Comparison of ENCODE assay signal across 23 cellular contexts in the genomic region with DNA sequence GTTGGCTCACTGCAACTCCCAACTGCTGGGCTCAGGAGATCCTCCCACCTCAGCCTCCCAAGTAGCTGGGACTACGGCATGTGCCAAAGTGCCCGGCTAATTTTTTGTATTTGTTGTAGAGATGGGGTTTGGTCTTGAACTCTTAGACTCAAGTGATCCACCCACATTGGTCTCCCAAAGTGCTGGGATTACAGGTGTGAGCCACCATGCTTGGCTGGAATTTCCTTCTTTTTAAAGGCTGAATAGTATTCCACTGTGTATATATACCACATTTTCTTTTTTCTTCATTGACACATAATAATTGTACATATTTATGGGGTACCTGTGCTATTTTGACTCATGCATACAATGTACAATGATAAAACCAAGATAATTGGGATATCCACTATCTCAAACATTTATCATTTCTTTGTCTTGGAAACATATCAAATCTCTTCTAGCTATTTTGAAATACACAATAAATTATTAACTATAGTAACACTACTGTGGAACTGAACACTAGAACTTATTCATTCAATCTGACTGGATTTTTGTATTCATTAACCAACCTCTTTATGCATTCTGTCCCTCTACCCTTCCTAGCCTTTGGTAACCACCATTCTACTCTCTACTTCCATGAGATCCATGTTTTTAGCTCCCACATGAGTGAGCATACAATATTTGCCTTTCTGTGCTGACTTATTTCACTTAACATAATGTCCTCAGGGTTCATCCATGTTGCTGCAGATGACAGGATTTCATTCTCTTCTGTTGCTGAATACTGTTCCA. TPM values are rescaled to one million over a fixed set of nuclear protein-coding genes. Genes with fewer than 3 reads are reported as not detected.
DNase-seq lines count a peak whose midpoint lies in the region; ATAC-seq, FAIRE-seq and TF ChIP-seq lines count a peak whose summit lies in the region.
"Had no signal": no experiment of that assay in that cellular context is flagged by ENCODE, and none has a peak within 500 bp of the region (broad histone marks: within the 10 kb centered on the region; RNA-seq: fewer than 3 reads in every experiment).

No MANE protein-coding gene starts in this region.

- intact Hi-C loops in HepG2 (cut with micrococcal nuclease; ENCODE audit: unreplicated experiment) = no loop called here
- intact Hi-C loops in body of pancreas (cut with DNase I) = no loop called here

- H3K4me1 ChIP-seq in liver (ENCODE audit: control insufficient read depth in 4 of 4, insufficient read depth in 4 of 4, low read length in 3 of 4) (peaks cover 7 to 36% (median 22%) of the 10 kb centered on the region in 4 donors), HepG2 (ENCODE audit: insufficient read depth, low read length) (peaks cover 7% of the 10 kb centered on the region; the same call in 1 of the 2 replicates), body of pancreas (peaks cover 28% of the 10 kb centered on the region)
- H3K4me1 ChIP-seq: HAP-1 had no signal

- ATAC-seq in HepG2 (no peak), body of pancreas (peak; percentile 78), left lobe of liver (peak; percentile 87)
- ATAC-seq: CD8-positive, alpha-beta T cell had no signal

- POLR2A ChIA-PET in HepG2 (lab: Yijun Ruan, JAX) = interaction anchor here (1.1 kb wide), 1 partner anchor 18 kb away, joined by 3 read pairs; the partner anchor contains the start of gene NRM

- H3K9me3 ChIP-seq in liver (ENCODE audit: control insufficient read depth in 4 of 4, low read length in 3 of 4) (no peaks in the 10 kb centered on the region), HepG2 (ENCODE audit: low read length) (no peaks in the 10 kb centered on the region), body of pancreas (no peaks in the 10 kb centered on the region)
- H3K9me3 ChIP-seq: BLaER1 treated with 17β-estradiol and CSF1 and Interleukin-3, amounts not matched to agents 10 nM and 100 nM; HAP-1 had no signal

- no peaks in the 10 kb centered on the region for H3K79me2 ChIP-seq in HepG2 (ENCODE audit: insufficient read depth, low read length)

- no peak for DNase-seq in HepG2 (ENCODE audit: low spot score)
- no peak for DNase-seq in body of pancreas
- no peak for DNase-seq in left lobe of liver (ENCODE audit: low spot score)
- DNase-seq in renal cortical epithelial cell (ENCODE audit: low read depth) = peak; percentile 97
- no peak for DNase-seq in NCI-H69 (lab: John Stamatoyannopoulos, UW)
- DNase-seq in NCI-H2107 treated with DMSO at 0.1 percent for 48 hours (lab: John Stamatoyannopoulos, UW; ENCODE audit: unreplicated experiment) = no peak
- DNase-seq in SK-N-DZ (ENCODE audit: low spot score) = no peak
- DNase-seq: CD8-positive, alpha-beta T cell; GM23248; NCI-H1105 treated with DMSO at 0.1 percent for 48 hours; NCI-H1694; NCI-H2081 treated with DMSO at 0.1 percent for 48 hours; NCI-H226; NCI-H524; RPMI8226; SHP77 treated with DMSO at 0.1 percent for 48 hours had no signal

- peak overlapping the region; percentile 64 to 67 for H3K27ac ChIP-seq in liver (ENCODE audit: low read depth in 1 of 2, low read length in 2 of 2)
- H3K27ac ChIP-seq in HepG2 (ENCODE audit: extremely low read length, insufficient read depth, low read length) = no peak overlapping the region
- H3K27ac ChIP-seq in body of pancreas = peak overlapping the region in 3 of 4 donors; percentile 17 to 77 (median 52)
- H3K27ac ChIP-seq: BLaER1 treated with 17β-estradiol and CSF1 and Interleukin-3, amounts not matched to agents 10 nM and 100 nM; GM23248 had no signal

- TF ChIP-seq RAD21 in liver (IDR thresholded peaks at IDR 0.05) = peak; percentile 23 to 26
- TF ChIP-seq RAD21 in HepG2 (CRISPR knock-in tag; IDR thresholded peaks at IDR 0.05) = no peak

- no peaks in the 10 kb centered on the region for H4K20me1 ChIP-seq in HepG2 (ENCODE audit: insufficient read depth, low read length)
- H4K20me1 ChIP-seq: BLaER1 treated with 17β-estradiol and CSF1 and Interleukin-3, amounts not matched to agents 10 nM and 100 nM had no signal

- H3K27me3 ChIP-seq in liver (ENCODE audit: control insufficient read depth in 4 of 4, insufficient read depth in 4 of 4, low read length in 3 of 4) (no peaks in the 10 kb centered on the region), HepG2 (ENCODE audit: control insufficient read depth in 1 of 2, insufficient read depth in 2 of 2, low read length in 2 of 2) (no peaks in the 10 kb centered on the region), body of pancreas (no peaks in the 10 kb centered on the region)
- H3K27me3 ChIP-seq: BLaER1 treated with 17β-estradiol and CSF1 and Interleukin-3, amounts not matched to agents 10 nM and 100 nM had no signal

- WGBS in liver = 77% methylated on average over 2 of the region's 2 CpGs
- WGBS in HepG2 (ENCODE audit: low lambda C conversion rate) = 100% methylated on average over 2 of the region's 2 CpGs
- WGBS in body of pancreas, 2 donors = 83 to 93% methylated on average over 2 of the region's 2 CpGs

- H2AFZ ChIP-seq in HepG2 (ENCODE audit: low read length) = no peak overlapping the region
- H2AFZ ChIP-seq: GM23248 had no signal

- in situ Hi-C loops in HepG2 (cut with HindIII; ENCODE audit: extremely low pct_ligation_motif_present, low pct_unique_long_range_greater_than_20kb) = no loop called here

- TF ChIP-seq EP300 in HepG2 (IDR thresholded peaks at IDR 0.05; ENCODE audit: low read depth in 2 of 2, low read length in 2 of 2) = no peak
- no peak for TF ChIP-seq EP300 in HepG2 (CRISPR knock-in tag; IDR thresholded peaks at IDR 0.05; ENCODE audit: borderline replicate concordance)

- FAIRE-seq in HepG2 (lab: Jason Lieb, UNC) = no peak
- FAIRE-seq: A204.1, D721Med, GM12892, GM18507 had no signal

- H3K4me3 ChIP-seq in liver (ENCODE audit: low read depth in 1 of 3, low read length in 3 of 3) (no peak overlapping the region), HepG2 (replicated peaks in 1 of 3; ENCODE audit: insufficient read depth in 1 of 3, low read depth in 2 of 3, low read length in 3 of 3) (no peak overlapping the region), body of pancreas (no peak overlapping the region)
- H3K4me3 ChIP-seq: BLaER1 treated with 17β-estradiol and CSF1 and Interleukin-3, amounts not matched to agents 10 nM and 100 nM; GM23248; HAP-1 had no signal

- H3K36me3 ChIP-seq in liver (ENCODE audit: control insufficient read depth in 4 of 4, insufficient read depth in 3 of 4, low read depth in 1 of 4, low read length in 3 of 4) = peaks cover 5 to 39% (median 26%) of the 10 kb centered on the region in 4 donors
- peaks cover 25 to 73% of the 10 kb centered on the region in 2 experiments for H3K36me3 ChIP-seq in HepG2 (replicated peaks in 1 of 2; ENCODE audit: control insufficient read depth in 1 of 2, insufficient read depth in 2 of 2, low read length in 2 of 2)
- H3K36me3 ChIP-seq in body of pancreas (replicated peaks in 1 of 2; ENCODE audit: insufficient read depth in 1 of 2, low read depth in 2 of 2) = peaks cover 0 to 3% of the 10 kb centered on the region in 2 donors

- CTCF ChIA-PET in HepG2 (lab: Yijun Ruan, JAX; ENCODE audit: low intra/inter-chr PET ratio, low total read pairs) = no interaction called here

- no peak for TF ChIP-seq CTCF in liver (IDR thresholded peaks at IDR 0.05; ENCODE audit: low read depth, low read length, missing input control)
- no peak for TF ChIP-seq CTCF in HepG2 (CRISPR knock-in tag; IDR thresholded peaks at IDR 0.05)
- no peak for TF ChIP-seq CTCF in body of pancreas (IDR thresholded peaks at IDR 0.05)

- H3K9ac ChIP-seq in liver (ENCODE audit: low read depth in 1 of 2, low read length in 2 of 2) = no peak overlapping the region
- no peak overlapping the region for H3K9ac ChIP-seq in HepG2 (ENCODE audit: insufficient read depth, low read depth, low read length)
- H3K9ac ChIP-seq: GM23248 had no signal

- BruUV-seq in HepG2 (replicated peaks; lab: Mats Ljungman, UMichigan) = no TSS peak

- TF ChIP-seq POLR2A in HepG2 (IDR thresholded peaks at IDR 0.05; ENCODE audit: insufficient read depth in 1 of 2, low read depth in 2 of 2, low read length in 2 of 2) (no peak), body of pancreas (IDR thresholded peaks at IDR 0.05) (no peak)

- no peak overlapping the region for H3K4me2 ChIP-seq in HepG2 (ENCODE audit: low read depth, low read length)
- H3K4me2 ChIP-seq: BLaER1 treated with 17β-estradiol and CSF1 and Interleukin-3, amounts not matched to agents 10 nM and 100 nM had no signal

RNA-seq across cellular contexts. Expression of gene MDC1, which starts 7.8 kb away (rescaled TPM):
- total RNA-seq in liver (10 to 100 TPM in 1 of 2 donors, 1 to 10 TPM in 1; 9.0 to 15.5 TPM), HepG2 (2016; rRNA removed; fragmentation: Illumina TruSeq; extraction: Trizol) (8.4 and 20.5 TPM in 2 replicates), body of pancreas (10 to 100 TPM; 11.4 to 18.1 TPM), left lobe of liver (13.7 TPM), renal cortical epithelial cell (6.4 and 10.2 TPM in 2 replicates)
- polyA plus RNA-seq in liver (1 to 10 TPM; 5.9 to 7.7 TPM), HepG2 (2011; rRNA removed) (11.7 and 14.0 TPM in 2 replicates)
- total RNA-seq in HepG2 (2016; cell fraction: cytosol; rRNA removed; fragmentation: Illumina TruSeq; extraction: Trizol; ENCODE audit: low read depth) = 2.6 TPM in 2 replicates
- total RNA-seq in HepG2 (2016; cell fraction: insoluble cytoplasmic fraction; rRNA removed; fragmentation: Illumina TruSeq; extraction: Trizol) = 9.0 and 18.7 TPM in 2 replicates
- total RNA-seq in HepG2 (2016; cell fraction: membrane; rRNA removed; fragmentation: Illumina TruSeq; extraction: Trizol) = 7.6 TPM in 2 replicates
- 18.3 and 20.9 TPM in 2 replicates for total RNA-seq in HepG2 (2016; cell fraction: nucleus; rRNA removed; fragmentation: Illumina TruSeq; extraction: Trizol)
- polyA plus RNA-seq in HepG2 (2011; cell fraction: cytosol; rRNA removed) = 4.5 and 6.7 TPM in 2 replicates
- 39.8 and 42.9 TPM in 2 replicates for polyA plus RNA-seq in HepG2 (2011; cell fraction: nucleus; rRNA removed)
- 14.2 and 21.0 TPM in 2 replicates for polyA plus RNA-seq in HepG2 (2012)
- polyA plus RNA-seq in HepG2 (2016; cell fraction: cytosol; fragmentation: Illumina TruSeq; extraction: Trizol; ENCODE audit: low read depth) = 1.2 and 1.3 TPM in 2 replicates
- polyA plus RNA-seq in HepG2 (2016; cell fraction: insoluble cytoplasmic fraction; fragmentation: Illumina TruSeq; extraction: Trizol; ENCODE audit: low read depth) = 13.9 and 27.7 TPM in 2 replicates
- 2.2 and 3.4 TPM in 2 replicates for polyA plus RNA-seq in HepG2 (2016; cell fraction: membrane; fragmentation: Illumina TruSeq; extraction: Trizol; ENCODE audit: low read depth)
- polyA plus RNA-seq in HepG2 (2016; cell fraction: nucleus; fragmentation: Illumina TruSeq; extraction: Trizol; ENCODE audit: insufficient read depth, low read depth) = 66.8 and 94.4 TPM in 2 replicates
- 16.6 and 29.4 TPM in 2 replicates for polyA minus RNA-seq in HepG2 (2011; rRNA and poly(A)+ RNA removed; ENCODE audit: low replicate concordance)
- polyA minus RNA-seq in HepG2 (2011; cell fraction: cytosol; rRNA and poly(A)+ RNA removed) = 8.0 and 10.3 TPM in 2 replicates
- polyA minus RNA-seq in HepG2 (2011; cell fraction: nucleus; rRNA and poly(A)+ RNA removed) = 7.6 and 9.1 TPM in 2 replicates
- 16.8 and 18.7 TPM in 2 replicates for polyA plus RNA-seq in SK-N-DZ (2014; cell fraction: cytosol; rRNA removed)
- 28.1 and 83.2 TPM in 2 replicates for polyA plus RNA-seq in SK-N-DZ (2014; cell fraction: nucleus; rRNA removed)

RNA-seq across cellular contexts. Expression of gene TUBB, which starts 10.9 kb away (rescaled TPM):
- total RNA-seq in liver (100 to 1,000 TPM; 197 to 533 TPM), HepG2 (2016; rRNA removed; fragmentation: Illumina TruSeq; extraction: Trizol) (911 and 1,275 TPM in 2 replicates), body of pancreas (10 to 100 TPM; 80.9 to 84.4 TPM), left lobe of liver (219 TPM), renal cortical epithelial cell (312 and 597 TPM in 2 replicates)
- polyA plus RNA-seq in liver (100 to 1,000 TPM; 115 to 224 TPM), HepG2 (2011; rRNA removed) (980 and 1,163 TPM in 2 replicates)
- 241 and 250 TPM in 2 replicates for total RNA-seq in HepG2 (2016; cell fraction: cytosol; rRNA removed; fragmentation: Illumina TruSeq; extraction: Trizol; ENCODE audit: low read depth)
- 892 and 1,275 TPM in 2 replicates for total RNA-seq in HepG2 (2016; cell fraction: insoluble cytoplasmic fraction; rRNA removed; fragmentation: Illumina TruSeq; extraction: Trizol)
- 542 and 545 TPM in 2 replicates for total RNA-seq in HepG2 (2016; cell fraction: membrane; rRNA removed; fragmentation: Illumina TruSeq; extraction: Trizol)
- total RNA-seq in HepG2 (2016; cell fraction: nucleus; rRNA removed; fragmentation: Illumina TruSeq; extraction: Trizol) = 386 and 402 TPM in 2 replicates
- polyA plus RNA-seq in HepG2 (2011; cell fraction: cytosol; rRNA removed) = 853 and 1,099 TPM in 2 replicates
- 241 and 246 TPM in 2 replicates for polyA plus RNA-seq in HepG2 (2011; cell fraction: nucleus; rRNA removed)
- polyA plus RNA-seq in HepG2 (2012) = 478 and 597 TPM in 2 replicates
- polyA plus RNA-seq in HepG2 (2016; cell fraction: cytosol; fragmentation: Illumina TruSeq; extraction: Trizol; ENCODE audit: low read depth) = 300 and 321 TPM in 2 replicates
- polyA plus RNA-seq in HepG2 (2016; cell fraction: insoluble cytoplasmic fraction; fragmentation: Illumina TruSeq; extraction: Trizol; ENCODE audit: low read depth) = 2,019 and 2,085 TPM in 2 replicates
- 586 and 657 TPM in 2 replicates for polyA plus RNA-seq in HepG2 (2016; cell fraction: membrane; fragmentation: Illumina TruSeq; extraction: Trizol; ENCODE audit: low read depth)
- 686 and 716 TPM in 2 replicates for polyA plus RNA-seq in HepG2 (2016; cell fraction: nucleus; fragmentation: Illumina TruSeq; extraction: Trizol; ENCODE audit: insufficient read depth, low read depth)
- polyA minus RNA-seq in HepG2 (2011; rRNA and poly(A)+ RNA removed; ENCODE audit: low replicate concordance) = 1,833 and 2,373 TPM in 2 replicates
- polyA minus RNA-seq in HepG2 (2011; cell fraction: cytosol; rRNA and poly(A)+ RNA removed) = 412 and 479 TPM in 2 replicates
- polyA minus RNA-seq in HepG2 (2011; cell fraction: nucleus; rRNA and poly(A)+ RNA removed) = 105 and 134 TPM in 2 replicates
- 1,702 and 1,814 TPM in 2 replicates for polyA plus RNA-seq in SK-N-DZ (2014; cell fraction: cytosol; rRNA removed)
- polyA plus RNA-seq in SK-N-DZ (2014; cell fraction: nucleus; rRNA removed) = 586 and 640 TPM in 2 replicates

RNA-seq across cellular contexts. Expression of gene NRM, which starts 18.5 kb away (rescaled TPM):
- 1 to 10 TPM in 1 of 2 donors, under 1 TPM in 1; 0.59 to 2.3 TPM for total RNA-seq in liver
- 1 to 10 TPM; 2.4 to 3.3 TPM for polyA plus RNA-seq in liver
- total RNA-seq in HepG2 (2016; rRNA removed; fragmentation: Illumina TruSeq; extraction: Trizol) = 7.4 and 16.0 TPM in 2 replicates
- total RNA-seq in HepG2 (2016; cell fraction: cytosol; rRNA removed; fragmentation: Illumina TruSeq; extraction: Trizol; ENCODE audit: low read depth) = 6.4 and 6.8 TPM in 2 replicates
- total RNA-seq in HepG2 (2016; cell fraction: insoluble cytoplasmic fraction; rRNA removed; fragmentation: Illumina TruSeq; extraction: Trizol) = 7.0 and 15.7 TPM in 2 replicates
- 11.0 and 11.6 TPM in 2 replicates for total RNA-seq in HepG2 (2016; cell fraction: membrane; rRNA removed; fragmentation: Illumina TruSeq; extraction: Trizol)
- total RNA-seq in HepG2 (2016; cell fraction: nucleus; rRNA removed; fragmentation: Illumina TruSeq; extraction: Trizol) = 13.6 and 15.9 TPM in 2 replicates
- 12.5 TPM in 2 replicates for polyA plus RNA-seq in HepG2 (2011; rRNA removed)
- polyA plus RNA-seq in HepG2 (2011; cell fraction: cytosol; rRNA removed) = 10.6 and 14.5 TPM in 2 replicates
- polyA plus RNA-seq in HepG2 (2011; cell fraction: nucleus; rRNA removed) = 11.7 and 12.5 TPM in 2 replicates
- 11.9 and 19.8 TPM in 2 replicates for polyA plus RNA-seq in HepG2 (2012)
- 16.1 and 17.3 TPM in 2 replicates for polyA plus RNA-seq in HepG2 (2016; cell fraction: cytosol; fragmentation: Illumina TruSeq; extraction: Trizol; ENCODE audit: low read depth)
- polyA plus RNA-seq in HepG2 (2016; cell fraction: insoluble cytoplasmic fraction; fragmentation: Illumina TruSeq; extraction: Trizol; ENCODE audit: low read depth) = 19.1 and 23.6 TPM in 2 replicates
- polyA plus RNA-seq in HepG2 (2016; cell fraction: membrane; fragmentation: Illumina TruSeq; extraction: Trizol; ENCODE audit: low read depth) = 27.9 and 29.1 TPM in 2 replicates
- polyA plus RNA-seq in HepG2 (2016; cell fraction: nucleus; fragmentation: Illumina TruSeq; extraction: Trizol; ENCODE audit: insufficient read depth, low read depth) = 46.7 and 53.9 TPM in 2 replicates
- 28.0 and 30.7 TPM in 2 replicates for polyA minus RNA-seq in HepG2 (2011; rRNA and poly(A)+ RNA removed; ENCODE audit: low replicate concordance)
- polyA minus RNA-seq in HepG2 (2011; cell fraction: cytosol; rRNA and poly(A)+ RNA removed) = 9.8 and 11.5 TPM in 2 replicates
- polyA minus RNA-seq in HepG2 (2011; cell fraction: nucleus; rRNA and poly(A)+ RNA removed) = 3.3 and 4.5 TPM in 2 replicates
- 1 to 10 TPM; 2.6 to 5.2 TPM for total RNA-seq in body of pancreas
- 1.8 TPM for total RNA-seq in left lobe of liver
- total RNA-seq in renal cortical epithelial cell = 0.69 and 1.7 TPM in 2 replicates
- 27.6 and 35.7 TPM in 2 replicates for polyA plus RNA-seq in SK-N-DZ (2014; cell fraction: cytosol; rRNA removed)
- polyA plus RNA-seq in SK-N-DZ (2014; cell fraction: nucleus; rRNA removed) = 26.0 and 29.3 TPM in 2 replicates

RNA-seq across cellular contexts. Expression of gene PPP1R18, which starts 22.8 kb away (rescaled TPM):
- total RNA-seq in liver (10 to 100 TPM; 11.4 to 11.5 TPM), HepG2 (2016; rRNA removed; fragmentation: Illumina TruSeq; extraction: Trizol) (3.1 and 4.9 TPM in 2 replicates), body of pancreas (10 to 100 TPM; 14.5 to 20.0 TPM), left lobe of liver (10.6 TPM), renal cortical epithelial cell (27.5 and 38.7 TPM in 2 replicates)
- polyA plus RNA-seq in liver (10 to 100 TPM in 1 of 2 donors, 1 to 10 TPM in 1; 7.4 to 17.4 TPM), HepG2 (2011; rRNA removed) (9.2 and 10.5 TPM in 2 replicates)
- total RNA-seq in HepG2 (2016; cell fraction: cytosol; rRNA removed; fragmentation: Illumina TruSeq; extraction: Trizol; ENCODE audit: low read depth) = 0.81 and 1.4 TPM in 2 replicates
- total RNA-seq in HepG2 (2016; cell fraction: insoluble cytoplasmic fraction; rRNA removed; fragmentation: Illumina TruSeq; extraction: Trizol) = 3.5 and 4.0 TPM in 2 replicates
- 3.3 and 3.5 TPM in 2 replicates for total RNA-seq in HepG2 (2016; cell fraction: membrane; rRNA removed; fragmentation: Illumina TruSeq; extraction: Trizol)
- 2.5 and 3.2 TPM in 2 replicates for total RNA-seq in HepG2 (2016; cell fraction: nucleus; rRNA removed; fragmentation: Illumina TruSeq; extraction: Trizol)
- polyA plus RNA-seq in HepG2 (2011; cell fraction: cytosol; rRNA removed) = 8.3 and 8.7 TPM in 2 replicates
- polyA plus RNA-seq in HepG2 (2011; cell fraction: nucleus; rRNA removed) = 10.6 and 11.8 TPM in 2 replicates
- 4.3 and 5.2 TPM in 2 replicates for polyA plus RNA-seq in HepG2 (2012)
- 2.2 and 2.4 TPM in 2 replicates for polyA plus RNA-seq in HepG2 (2016; cell fraction: cytosol; fragmentation: Illumina TruSeq; extraction: Trizol; ENCODE audit: low read depth)
- 6.9 and 7.5 TPM in 2 replicates for polyA plus RNA-seq in HepG2 (2016; cell fraction: insoluble cytoplasmic fraction; fragmentation: Illumina TruSeq; extraction: Trizol; ENCODE audit: low read depth)
- 5.6 and 5.8 TPM in 2 replicates for polyA plus RNA-seq in HepG2 (2016; cell fraction: membrane; fragmentation: Illumina TruSeq; extraction: Trizol; ENCODE audit: low read depth)
- polyA plus RNA-seq in HepG2 (2016; cell fraction: nucleus; fragmentation: Illumina TruSeq; extraction: Trizol; ENCODE audit: insufficient read depth, low read depth) = 8.6 and 12.1 TPM in 2 replicates
- 13.8 and 38.1 TPM in 2 replicates for polyA minus RNA-seq in HepG2 (2011; rRNA and poly(A)+ RNA removed; ENCODE audit: low replicate concordance)
- polyA minus RNA-seq in HepG2 (2011; cell fraction: cytosol; rRNA and poly(A)+ RNA removed) = 4.6 and 5.1 TPM in 2 replicates
- 1.9 and 2.0 TPM in 2 replicates for polyA minus RNA-seq in HepG2 (2011; cell fraction: nucleus; rRNA and poly(A)+ RNA removed)
- polyA plus RNA-seq in SK-N-DZ (2014; cell fraction: cytosol; rRNA removed) = 28.9 and 34.9 TPM in 2 replicates
- 17.2 and 21.3 TPM in 2 replicates for polyA plus RNA-seq in SK-N-DZ (2014; cell fraction: nucleus; rRNA removed)

RNA-seq across cellular contexts. Expression of gene FLOT1, which starts 33.2 kb away (rescaled TPM):
- total RNA-seq in liver (10 to 100 TPM; 38.6 to 60.5 TPM), HepG2 (2016; rRNA removed; fragmentation: Illumina TruSeq; extraction: Trizol) (77.8 and 82.3 TPM in 2 replicates), body of pancreas (10 to 100 TPM; 70.0 to 82.4 TPM), left lobe of liver (45.9 TPM), renal cortical epithelial cell (19.4 and 100 TPM in 2 replicates)
- polyA plus RNA-seq in liver (10 to 100 TPM; 58.4 to 99.8 TPM), HepG2 (2011; rRNA removed) (130 and 150 TPM in 2 replicates)
- total RNA-seq in HepG2 (2016; cell fraction: cytosol; rRNA removed; fragmentation: Illumina TruSeq; extraction: Trizol; ENCODE audit: low read depth) = 113 and 115 TPM in 2 replicates
- total RNA-seq in HepG2 (2016; cell fraction: insoluble cytoplasmic fraction; rRNA removed; fragmentation: Illumina TruSeq; extraction: Trizol) = 72.3 and 79.6 TPM in 2 replicates
- 145 and 152 TPM in 2 replicates for total RNA-seq in HepG2 (2016; cell fraction: membrane; rRNA removed; fragmentation: Illumina TruSeq; extraction: Trizol)
- total RNA-seq in HepG2 (2016; cell fraction: nucleus; rRNA removed; fragmentation: Illumina TruSeq; extraction: Trizol) = 43.2 and 49.0 TPM in 2 replicates
- polyA plus RNA-seq in HepG2 (2011; cell fraction: cytosol; rRNA removed) = 126 and 128 TPM in 2 replicates
- 139 and 173 TPM in 2 replicates for polyA plus RNA-seq in HepG2 (2011; cell fraction: nucleus; rRNA removed)
- polyA plus RNA-seq in HepG2 (2012) = 119 and 142 TPM in 2 replicates
- 217 and 220 TPM in 2 replicates for polyA plus RNA-seq in HepG2 (2016; cell fraction: cytosol; fragmentation: Illumina TruSeq; extraction: Trizol; ENCODE audit: low read depth)
- 116 and 125 TPM in 2 replicates for polyA plus RNA-seq in HepG2 (2016; cell fraction: insoluble cytoplasmic fraction; fragmentation: Illumina TruSeq; extraction: Trizol; ENCODE audit: low read depth)
- polyA plus RNA-seq in HepG2 (2016; cell fraction: membrane; fragmentation: Illumina TruSeq; extraction: Trizol; ENCODE audit: low read depth) = 219 and 220 TPM in 2 replicates
- polyA plus RNA-seq in HepG2 (2016; cell fraction: nucleus; fragmentation: Illumina TruSeq; extraction: Trizol; ENCODE audit: insufficient read depth, low read depth) = 146 and 154 TPM in 2 replicates
- 102 and 133 TPM in 2 replicates for polyA minus RNA-seq in HepG2 (2011; rRNA and poly(A)+ RNA removed; ENCODE audit: low replicate concordance)
- polyA minus RNA-seq in HepG2 (2011; cell fraction: cytosol; rRNA and poly(A)+ RNA removed) = 49.8 and 51.9 TPM in 2 replicates
- polyA minus RNA-seq in HepG2 (2011; cell fraction: nucleus; rRNA and poly(A)+ RNA removed) = 34.5 and 57.3 TPM in 2 replicates
- 156 and 180 TPM in 2 replicates for polyA plus RNA-seq in SK-N-DZ (2014; cell fraction: cytosol; rRNA removed)
- 130 and 150 TPM in 2 replicates for polyA plus RNA-seq in SK-N-DZ (2014; cell fraction: nucleus; rRNA removed)
